In genomic region chr13:72782717-72783116, GRCh38 we compare ENCODE assay signal across 8 cellular contexts. TPM values are rescaled to one million over a fixed set of nuclear protein-coding genes. Genes with fewer than 3 reads are reported as not detected.
DNase-seq lines count a peak whose midpoint lies in the region; ATAC-seq and TF ChIP-seq lines count a peak whose summit lies in the region.

No MANE protein-coding gene starts in this region.

- 31% methylated on average over 2 of the region's 7 CpGs; no CpG with 5 or more reads in 1 of the 2 experiments for WGBS in mesodermal cell (ENCODE audit: insufficient coverage in 2 of 2), 2 experiments
- 3 to 4% (median 3%) methylated on average over 7 of the region's 7 CpGs for WGBS in adrenal gland, 4 donors

- intact Hi-C loops in adrenal gland (cut with DNase I) = no loop called here

- H3K9me3 ChIP-seq in CD4-positive, CD25-positive, alpha-beta regulatory T cell (ENCODE audit: control insufficient read depth in 2 of 2, low read length in 2 of 2) = no peaks in the 10 kb centered on the region
- H3K9me3 ChIP-seq in mesodermal cell (ENCODE audit: control insufficient read depth, low read length) (no peaks in the 10 kb centered on the region), adrenal gland (replicated peaks in 1 of 3) (no peaks in the 10 kb centered on the region)

- H3K36me3 Mint-ChIP-seq in CD4-positive, CD25-positive, alpha-beta regulatory T cell = peaks cover 18% of the 10 kb centered on the region
- peaks cover 38% of the 10 kb centered on the region for H3K36me3 Mint-ChIP-seq in brain

- no peak for TF ChIP-seq POLR2A in adrenal gland (IDR thresholded peaks at IDR 0.05)

- ATAC-seq in CD4-positive, CD25-positive, alpha-beta regulatory T cell (ENCODE audit: low read depth in 2 of 2) = no peak
- ATAC-seq in GM18858 (IDR thresholded peaks at IDR 0.05; ENCODE audit: unreplicated experiment) = no peak

- peak overlapping the region; percentile 93 for H3K27ac ChIP-seq in CD4-positive, CD25-positive, alpha-beta regulatory T cell (ENCODE audit: insufficient read depth, low read length, poor library complexity, severe bottlenecking)
- peak overlapping the region; percentile 86 for H3K27ac ChIP-seq in mesodermal cell (ENCODE audit: low read depth, low read length, severe bottlenecking)
- peak overlapping the region in 2 of 5 donors; percentile 67 to 78 for H3K27ac ChIP-seq in adrenal gland

- peak overlapping the region; percentile 99 to 100 (median 99) for H3K27ac Mint-ChIP-seq in CD4-positive, CD25-positive, alpha-beta regulatory T cell
- H3K27ac Mint-ChIP-seq in brain = peak overlapping the region; percentile 96 to 99 (median 99)

- peak overlapping the region; percentile 92 to 100 (median 98) for H3K4me3 Mint-ChIP-seq in CD4-positive, CD25-positive, alpha-beta regulatory T cell
- peak overlapping the region; percentile 97 to 100 (median 98) for H3K4me3 Mint-ChIP-seq in brain

- peaks cover 59% of the 10 kb centered on the region for H3K4me1 ChIP-seq in CD4-positive, CD25-positive, alpha-beta regulatory T cell (ENCODE audit: control insufficient read depth, insufficient read depth, low read length, poor library complexity, severe bottlenecking)
- H3K4me1 ChIP-seq in mesodermal cell (ENCODE audit: control insufficient read depth, insufficient read depth, low read length, poor library complexity, severe bottlenecking) = peaks cover 10% of the 10 kb centered on the region
- H3K4me1 ChIP-seq in adrenal gland (replicated peaks in 1 of 2) = peaks cover 8 to 43% of the 10 kb centered on the region in 2 donors

- peak in 2 of 3 donors; percentile 11 to 15 for DNase-seq in CD4-positive, CD25-positive, alpha-beta regulatory T cell
- DNase-seq in LHCN-M2 (ENCODE audit: low read depth) = peak; percentile 25
- DNase-seq in inferior parietal cortex (ENCODE audit: extremely low spot score) = no peak
- no peak for DNase-seq in adrenal gland
- no peak for DNase-seq in stimulated activated CD4-positive, alpha-beta T cell treated with anti-CD3 and anti-CD28 coated beads, Interleukin-15, amount 100 ng/mL, for 24 hours

- peak overlapping the region; percentile 90 for H3K4me3 ChIP-seq in CD4-positive, CD25-positive, alpha-beta regulatory T cell (ENCODE audit: low read depth, low read length)
- H3K4me3 ChIP-seq in mesodermal cell (ENCODE audit: extremely low read depth, insufficient read depth, low read length, poor library complexity, severe bottlenecking) (peak overlapping the region; percentile 96), adrenal gland (peak overlapping the region in 2 of 4 donors; percentile 94 to 98)

- no peak for TF ChIP-seq CTCF in brain (conservative IDR thresholded peaks at IDR 0.05)
- TF ChIP-seq CTCF in adrenal gland (IDR thresholded peaks at IDR 0.05) = no peak

- no peaks in the 10 kb centered on the region for H3K27me3 ChIP-seq in CD4-positive, CD25-positive, alpha-beta regulatory T cell (ENCODE audit: control insufficient read depth, insufficient read depth, low read length)
- no peaks in the 10 kb centered on the region for H3K27me3 ChIP-seq in adrenal gland

- no peaks in the 10 kb centered on the region for H3K27me3 Mint-ChIP-seq in CD4-positive, CD25-positive, alpha-beta regulatory T cell
- H3K27me3 Mint-ChIP-seq in brain = peaks cover 8% of the 10 kb centered on the region

- H3K9me3 Mint-ChIP-seq in CD4-positive, CD25-positive, alpha-beta regulatory T cell = peaks cover 0 to 1% (median 0%) of the 10 kb centered on the region in 7 donors
- H3K9me3 Mint-ChIP-seq in brain = no peaks in the 10 kb centered on the region

- peaks cover 17% of the 10 kb centered on the region for H3K36me3 ChIP-seq in CD4-positive, CD25-positive, alpha-beta regulatory T cell (ENCODE audit: control insufficient read depth, insufficient read depth, low read length)
- H3K36me3 ChIP-seq in mesodermal cell (ENCODE audit: control insufficient read depth, insufficient read depth, low read length) (peaks cover 36% of the 10 kb centered on the region), adrenal gland (replicated peaks in 1 of 2) (peaks cover 0 to 6% of the 10 kb centered on the region in 2 donors)

- H3K4me1 Mint-ChIP-seq in CD4-positive, CD25-positive, alpha-beta regulatory T cell = peaks cover 47 to 79% (median 58%) of the 10 kb centered on the region in 4 donors
- H3K4me1 Mint-ChIP-seq in brain = peaks cover 76% of the 10 kb centered on the region

RNA-seq across cellular contexts. Expression of gene PIBF1, which starts 0.8 kb away (rescaled TPM):
- total RNA-seq in CD4-positive, CD25-positive, alpha-beta regulatory T cell = 34.1 TPM
- polyA plus RNA-seq in CD4-positive, CD25-positive, alpha-beta regulatory T cell = 10 to 100 TPM; 13.6 to 21.4 (median 18.5) TPM
- total RNA-seq in LHCN-M2 (2014; rRNA removed) (14.4 and 15.6 TPM in 2 replicates), adrenal gland (10 to 100 TPM in 6 of 8 donors, 1 to 10 TPM in 2; 3.9 to 23.1 (median 14.0) TPM)
- polyA plus RNA-seq in LHCN-M2 (2012) = 2.8 TPM
- polyA plus RNA-seq in brain (ENCODE audit: insufficient read depth, low read depth, low replicate concordance) (3.8 TPM), adrenal gland (10 to 100 TPM; 18.6 to 23.6 (median 21.7) TPM)
- polyA plus RNA-seq in mesodermal cell (2013, experiment 1 of 2) = 23.3 TPM
- 30.3 TPM for polyA plus RNA-seq in mesodermal cell (2013, experiment 2 of 2)

RNA-seq across cellular contexts. Expression of gene DIS3, which starts 1.0 kb away (rescaled TPM):
- 46.7 TPM for total RNA-seq in CD4-positive, CD25-positive, alpha-beta regulatory T cell
- 10 to 100 TPM; 15.1 to 19.3 (median 18.3) TPM for polyA plus RNA-seq in CD4-positive, CD25-positive, alpha-beta regulatory T cell
- total RNA-seq in LHCN-M2 (2014; rRNA removed) (39.7 and 42.4 TPM in 2 replicates), adrenal gland (10 to 100 TPM in 7 of 8 donors, 1 to 10 TPM in 1; 7.6 to 30.7 (median 21.5) TPM)
- polyA plus RNA-seq in LHCN-M2 (2012) = 8.7 TPM
- polyA plus RNA-seq in brain (ENCODE audit: insufficient read depth, low read depth, low replicate concordance) (7.7 TPM), adrenal gland (10 to 100 TPM in 1 of 3 donors, 1 to 10 TPM in 2; 7.8 to 30.1 (median 8.3) TPM)
- 41.4 TPM for polyA plus RNA-seq in mesodermal cell (2013, experiment 1 of 2)
- 44.4 TPM for polyA plus RNA-seq in mesodermal cell (2013, experiment 2 of 2)

RNA-seq across cellular contexts. Expression of gene BORA, which starts 55.0 kb away (rescaled TPM):
- 7.0 TPM for total RNA-seq in CD4-positive, CD25-positive, alpha-beta regulatory T cell
- 10 to 100 TPM in 3 of 4 donors, 1 to 10 TPM in 1; 9.2 to 13.1 (median 11.4) TPM for polyA plus RNA-seq in CD4-positive, CD25-positive, alpha-beta regulatory T cell
- total RNA-seq in LHCN-M2 (2014; rRNA removed) = 22.2 and 22.7 TPM in 2 replicates
- polyA plus RNA-seq in LHCN-M2 (2012) = 3.5 TPM
- 3.0 TPM for polyA plus RNA-seq in brain (ENCODE audit: insufficient read depth, low read depth, low replicate concordance)
- 14.4 TPM for polyA plus RNA-seq in mesodermal cell (2013, experiment 1 of 2)
- polyA plus RNA-seq in mesodermal cell (2013, experiment 2 of 2) = 19.2 TPM
- 1 to 10 TPM in 7 of 8 donors, under 1 TPM in 1; 0.66 to 2.3 (median 1.7) TPM for total RNA-seq in adrenal gland
- 1 to 10 TPM; 1.4 to 3.8 (median 2.4) TPM for polyA plus RNA-seq in adrenal gland

RNA-seq across cellular contexts. Expression of gene MZT1, which starts 55.3 kb away (rescaled TPM):
- 8.8 TPM for total RNA-seq in CD4-positive, CD25-positive, alpha-beta regulatory T cell
- 1 to 10 TPM; 6.1 to 8.0 (median 7.2) TPM for polyA plus RNA-seq in CD4-positive, CD25-positive, alpha-beta regulatory T cell
- total RNA-seq in LHCN-M2 (2014; rRNA removed) (52.9 and 55.6 TPM in 2 replicates), adrenal gland (10 to 100 TPM in 2 of 8 donors, 1 to 10 TPM in 6; 4.9 to 10.4 (median 8.0) TPM)
- polyA plus RNA-seq in LHCN-M2 (2012) = 11.9 TPM
- polyA plus RNA-seq in brain (ENCODE audit: insufficient read depth, low read depth, low replicate concordance) (21.8 TPM), adrenal gland (10 to 100 TPM in 1 of 3 donors, 1 to 10 TPM in 2; 8.1 to 11.3 (median 8.3) TPM)
- 40.6 TPM for polyA plus RNA-seq in mesodermal cell (2013, experiment 1 of 2)
- 52.6 TPM for polyA plus RNA-seq in mesodermal cell (2013, experiment 2 of 2)

Comparison
In these comparisons a context has a peak if more than half of its experiments do, and no peak if none do; other contexts are left out.
1. DNase-seq: peak in CD4-positive, CD25-positive, alpha-beta regulatory T cell (2 of 3) and LHCN-M2 (single experiment); none in inferior parietal cortex (single experiment), adrenal gland (0 of 7) and stimulated activated CD4-positive, alpha-beta T cell treated with anti-CD3 and anti-CD28 coated beads, Interleukin-15, amount 100 ng/mL, for 24 hours (single experiment).